Comparison of ENCODE assay signal across 10 cellular contexts in genomic region chr7:139494835-139495568, GRCh38. TPM values are rescaled to one million over a fixed set of nuclear protein-coding genes. Genes with fewer than 3 reads are reported as not detected.
DNase-seq lines count a peak whose midpoint lies in the region; ATAC-seq lines count a peak whose summit lies in the region.
"Had no signal": no experiment of that assay in that cellular context is flagged by ENCODE, and none has a peak within 500 bp of the region (broad histone marks: within the 10 kb centered on the region; RNA-seq: fewer than 3 reads in every experiment).

No MANE protein-coding gene starts in this region.

- H3K79me1 ChIP-seq in neuronal stem cell (ENCODE audit: low read depth, low read length), result no peaks in the 10 kb centered on the region

- CTCF ChIA-PET in activated CD4-positive, alpha-beta T cell treated with anti-CD3 and anti-CD28 coated beads for 36 hours (lab: Charles Lee), result interaction anchor here (1.0 to 1.3 kb wide), 2 partner anchors 11 to 124 kb away, joined by 3 to 4 read pairs; no protein-coding TSS in a partner anchor

- H3K18ac ChIP-seq in neuronal stem cell (ENCODE audit: low read length), result no peak overlapping the region

- no peak overlapping the region for H3K27ac Mint-ChIP-seq in activated CD4-positive, alpha-beta T cell treated with anti-CD3 and anti-CD28 coated beads for 36 hours
- H3K27ac Mint-ChIP-seq: immature natural killer cell had no signal

- H3K27me3 ChIP-seq in neuronal stem cell (ENCODE audit: control insufficient read depth in 3 of 3, insufficient read depth in 3 of 3, low read depth in 1 of 3, low read length in 3 of 3) (peaks cover 0 to 35% (median 2%) of the 10 kb centered on the region in 3 experiments), HAP-1 (ENCODE audit: low read depth) (no peaks in the 10 kb centered on the region)

- H2AK5ac ChIP-seq in neuronal stem cell (ENCODE audit: low read depth, low read length), result no peak overlapping the region

- H3K4me1 ChIP-seq in neuronal stem cell (ENCODE audit: control insufficient read depth in 2 of 2, insufficient read depth in 1 of 2, low read depth in 1 of 2, low read length in 2 of 2) (peaks cover 10 to 12% of the 10 kb centered on the region in 2 donors), HAP-1 (no peaks in the 10 kb centered on the region)

- no peak overlapping the region for H3K4me3 ChIP-seq in neuronal stem cell (ENCODE audit: low read length in 2 of 2)
- no peak overlapping the region for H3K4me3 ChIP-seq in HAP-1

- H4K8ac ChIP-seq in neuronal stem cell (ENCODE audit: low read depth, low read length), result no peak overlapping the region

- H2BK15ac ChIP-seq in neuronal stem cell (ENCODE audit: low read length), result no peak overlapping the region

- ATAC-seq in activated CD4-positive, alpha-beta T cell treated with anti-CD3 and anti-CD28 coated beads for 36 hours, result peak; percentile 87
- ATAC-seq in GM21717 (IDR thresholded peaks at IDR 0.05; ENCODE audit: unreplicated experiment) (peak; percentile 91), left lobe of liver (no peak)

- in situ Hi-C loops in HAP-1 (cut with MboI; ENCODE audit: low sequenced_read_pairs) (loop anchor here (10.0 kb wide), 1 partner anchor 130 kb away; no protein-coding TSS in a partner anchor), G401 (cut with HindIII; ENCODE audit: low sequenced_read_pairs) (no loop called here)

- no peak overlapping the region for H4K91ac ChIP-seq in neuronal stem cell (ENCODE audit: low read depth, low read length, poor library complexity)

- H2BK120ac ChIP-seq in neuronal stem cell (ENCODE audit: low read depth, low read length), result no peak overlapping the region

- H3K4me3 Mint-ChIP-seq in activated CD4-positive, alpha-beta T cell treated with anti-CD3 and anti-CD28 coated beads for 36 hours, result no peak overlapping the region
- H3K4me3 Mint-ChIP-seq: immature natural killer cell had no signal

- no peak overlapping the region for H3K14ac ChIP-seq in neuronal stem cell (ENCODE audit: low read length)

- H2BK12ac ChIP-seq in neuronal stem cell (ENCODE audit: low read length), result no peak overlapping the region

- H3K4me2 ChIP-seq in neuronal stem cell (ENCODE audit: insufficient read depth, low read length, poor library complexity, severe bottlenecking), result no peak overlapping the region

- no peak overlapping the region for H2BK5ac ChIP-seq in neuronal stem cell (ENCODE audit: low read length)

- peak; percentile 51 for DNase-seq in activated CD4-positive, alpha-beta T cell treated with anti-CD3 and anti-CD28 coated beads for 36 hours
- DNase-seq in activated CD4-positive, alpha-beta T cell treated with anti-CD3 and anti-CD28 coated beads, Interleukin-2, amount 50 U/mL, for 4 hours, result no peak
- DNase-seq in MV-4-11 (lab: John Stamatoyannopoulos, UW) (peak; percentile 90), neuronal stem cell (ENCODE audit: low spot score) (no peak), HAP-1 (ENCODE audit: low spot score in 2 of 2) (no peak), left lobe of liver (ENCODE audit: low spot score) (no peak), G401 (ENCODE audit: low spot score) (no peak)
- DNase-seq: immature natural killer cell had no signal

- peaks cover 11% of the 10 kb centered on the region for H3K4me1 Mint-ChIP-seq in activated CD4-positive, alpha-beta T cell treated with anti-CD3 and anti-CD28 coated beads for 36 hours

- intact Hi-C loops in activated CD4-positive, alpha-beta T cell treated with anti-CD3 and anti-CD28 coated beads for 36 hours (cut with DNase I, micrococcal nuclease), result no loop called here

- H3K27me3 Mint-ChIP-seq in activated CD4-positive, alpha-beta T cell treated with anti-CD3 and anti-CD28 coated beads for 36 hours, result peaks cover 2% of the 10 kb centered on the region

- H3K9me3 Mint-ChIP-seq in activated CD4-positive, alpha-beta T cell treated with anti-CD3 and anti-CD28 coated beads for 36 hours (ENCODE audit: low read depth), result peaks cover 1% of the 10 kb centered on the region

- WGBS in neuronal stem cell (ENCODE audit: extremely low coverage in 2 of 2, insufficient read length in 2 of 2, insufficient replicate concordance in 1 of 2), 2 donors, result no CpG with 5 or more reads among the region's 5 CpGs

- peaks cover 0 to 3% of the 10 kb centered on the region in 2 donors for H3K9me3 ChIP-seq in neuronal stem cell (replicated peaks in 1 of 2; ENCODE audit: control insufficient read depth in 2 of 2, insufficient read depth in 1 of 2, low read depth in 1 of 2, low read length in 2 of 2)
- no peaks in the 10 kb centered on the region for H3K9me3 ChIP-seq in HAP-1

- H3K36me3 ChIP-seq in neuronal stem cell (replicated peaks in 1 of 2; ENCODE audit: control insufficient read depth in 2 of 2, insufficient read depth in 2 of 2, low read length in 2 of 2) (no peaks in the 10 kb centered on the region), HAP-1 (replicated peaks) (no peaks in the 10 kb centered on the region)

- no peak overlapping the region for H3K27ac ChIP-seq in neuronal stem cell (replicated peaks; ENCODE audit: low read length)

- peak overlapping the region; percentile 69 for H2AFZ ChIP-seq in neuronal stem cell (ENCODE audit: low read length)

- no peak overlapping the region for H3K9ac ChIP-seq in neuronal stem cell (ENCODE audit: low read depth, low read length, poor library complexity)

- POLR2A ChIA-PET in activated CD4-positive, alpha-beta T cell treated with anti-CD3 and anti-CD28 coated beads for 36 hours (lab: Charles Lee), result interaction anchor here (0.6 kb wide), 3 partner anchors 64 to 377 kb away, joined by 3 to 7 read pairs (median 3); no protein-coding TSS in a partner anchor

- H3K36me3 Mint-ChIP-seq in activated CD4-positive, alpha-beta T cell treated with anti-CD3 and anti-CD28 coated beads for 36 hours (ENCODE audit: low read depth), result no peaks in the 10 kb centered on the region

- H3K23ac ChIP-seq in neuronal stem cell (ENCODE audit: low read depth, low read length, poor library complexity), result no peak overlapping the region

- H3K4ac ChIP-seq in neuronal stem cell (ENCODE audit: low read length), result no peak overlapping the region

RNA-seq across cellular contexts. Expression of gene KLRG2, which starts 11.5 kb away (rescaled TPM):
- under 1 TPM; 0.60 to 0.62 TPM for total RNA-seq in activated CD4-positive, alpha-beta T cell treated with anti-CD3 and anti-CD28 coated beads for 36 hours
- 0.49 TPM for polyA plus RNA-seq in neuronal stem cell (2013, experiment 1 of 2)
- polyA plus RNA-seq in neuronal stem cell (2013, experiment 2 of 2), result 0.58 TPM
- not detected for total RNA-seq in left lobe of liver
- total RNA-seq in G401 (2014; rRNA removed; shearing (Covaris generic)), result 0.06 TPM in 1 of 2 replicates, not detected in the other
- total RNA-seq: LHCN-M2 had no signal
- polyA plus RNA-seq: immature natural killer cell had no signal

RNA-seq across cellular contexts. Expression of gene CLEC2L, which starts 28.5 kb away (rescaled TPM):
- total RNA-seq in activated CD4-positive, alpha-beta T cell treated with anti-CD3 and anti-CD28 coated beads for 36 hours, result not detected
- polyA plus RNA-seq in neuronal stem cell (2013, experiment 1 of 2), result 1.5 TPM
- polyA plus RNA-seq in neuronal stem cell (2013, experiment 2 of 2), result 1.6 TPM
- total RNA-seq in left lobe of liver, result not detected
- 1.4 and 23.0 TPM in 2 replicates for total RNA-seq in G401 (2014; rRNA removed; shearing (Covaris generic))
- total RNA-seq: LHCN-M2 had no signal

Comparison
In these comparisons a context has a peak if more than half of its experiments do, and no peak if none do; other contexts are left out.
1. DNase-seq: peak in activated CD4-positive, alpha-beta T cell treated with anti-CD3 and anti-CD28 coated beads for 36 hours (single experiment) and MV-4-11 (single experiment); none in activated CD4-positive, alpha-beta T cell treated with anti-CD3 and anti-CD28 coated beads, Interleukin-2, amount 50 U/mL, for 4 hours (0 of 2), neuronal stem cell (single experiment), HAP-1 (0 of 2), left lobe of liver (single experiment) and G401 (single experiment).